ENCODE assay signal across 36 cellular contexts in the genomic region with DNA sequence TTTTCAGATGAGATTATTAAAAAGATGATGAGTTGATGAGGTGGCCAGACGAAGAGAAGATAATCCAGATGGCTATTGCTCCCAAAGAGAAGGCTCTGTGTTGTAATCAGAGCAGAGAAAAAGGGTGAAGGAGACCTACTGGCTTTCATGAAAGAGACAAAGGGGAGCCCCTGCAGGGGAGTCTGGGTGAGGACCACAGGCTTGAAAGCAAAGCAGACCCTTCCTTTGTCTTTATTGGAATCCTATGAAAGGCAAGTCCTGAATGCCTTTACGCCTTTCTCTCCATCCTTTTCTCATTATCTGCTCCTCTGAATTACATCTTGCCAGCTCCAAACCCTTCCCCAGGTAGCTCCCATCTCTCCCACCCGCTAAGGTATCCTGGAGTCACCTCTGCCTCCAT.
"Had no signal": no experiment of that assay in that cellular context is flagged by ENCODE, and none has a peak within 500 bp of the region (broad histone marks: within the 10 kb centered on the region; RNA-seq: fewer than 3 reads in every experiment).

No MANE protein-coding gene starts in this region.

- DNase-seq: activated CD4-positive, alpha-beta memory T cell treated with anti-CD3 and anti-CD28 coated beads for 36 hours; activated CD4-positive, alpha-beta T cell treated with anti-CD3 and anti-CD28 coated beads, Interleukin-2, amount 10 ng/mL, durations not matched to agents 24 days and 14 days; activated CD8-positive, alpha-beta memory T cell treated with anti-CD3 and anti-CD28 coated beads, Interleukin-2, amount 50 U/mL, for 4 hours; activated effector memory CD4-positive, alpha-beta T cell treated with anti-CD3 and anti-CD28 coated beads, Interleukin-2, amount 50 U/mL, for 16 hours; activated naive CD4-positive, alpha-beta T cell treated with anti-CD3 and anti-CD28 coated beads for 36 hours; activated naive CD8-positive, alpha-beta T cell treated with anti-CD3 and anti-CD28 coated beads, Interleukin-2, amount 10 ng/mL, durations not matched to agents 7 days and 5 days; activated T-cell treated with anti-CD3 and anti-CD28 coated beads, Interleukin-2, amount 50 U/mL, for 1 hour; amniotic stem cell; effector CD4-positive, alpha-beta T cell; head of caudate nucleus; hippocampal formation; immature natural killer cell; kidney; left colon; naive B cell; occipital lobe; right lobe of liver; stimulated activated CD4-positive, alpha-beta T cell treated with anti-CD3 and anti-CD28 coated beads, Interleukin-4, amount 100 ng/mL, for 4 hours; stimulated activated CD8-positive, alpha-beta memory T cell treated with anti-CD3 and anti-CD28 coated beads, Interleukin-4, amount 100 ng/mL, for 48 hours; stimulated activated naive CD8-positive, alpha-beta T cell treated with anti-CD3 and anti-CD28 coated beads, Interleukin-15, amount 100 ng/mL, for 72 hours; substantia nigra; SW 1271; T-helper 9 cell had no signal

- H3K27me3 Mint-ChIP-seq: type B pancreatic cell had no signal

- H3K4me3 Mint-ChIP-seq: activated CD4-positive, alpha-beta memory T cell treated with anti-CD3 and anti-CD28 coated beads for 36 hours; activated CD4-positive, alpha-beta T cell treated with anti-CD3 and anti-CD28 coated beads, Interleukin-2, amount 10 ng/mL, durations not matched to agents 24 days and 14 days; activated naive CD4-positive, alpha-beta T cell treated with anti-CD3 and anti-CD28 coated beads for 36 hours; activated naive CD8-positive, alpha-beta T cell treated with anti-CD3 and anti-CD28 coated beads, Interleukin-2, amount 10 ng/mL, durations not matched to agents 7 days and 5 days; activated T-helper 1 cell treated with anti-CD3 and anti-CD28 coated beads, Interleukin-12 subunit alpha, Interleukin-12 subunit beta, Interleukin-2, Interleukin-4 antibody, amounts not matched to agents 30 ng/mL and 10 ng/mL and 1 ng/mL, durations not matched to agents 14 hours and 24 hours and 36 hours; immature natural killer cell; mesothelial cell of epicardium; naive B cell; stimulated activated memory B cell treated with anti-CD40 and anti-IgM and Interleukin-4, amounts not matched to agents 10 μg/mL and 1 μg/mL and 100 μg/mL, for 72 hours; stimulated activated naive CD8-positive, alpha-beta T cell treated with anti-CD3 and anti-CD28 coated beads, Interleukin-15, amount 100 ng/mL, for 72 hours; T-helper 1 cell treated with Interleukin-12 subunit alpha and Interleukin-12 subunit beta and Interleukin-4 antibody, amounts not matched to agents 30 μg/mL and 1 μg/mL, for 36 hours; type B pancreatic cell had no signal

- H3K9me3 ChIP-seq: gastroesophageal sphincter, right lobe of liver had no signal

- H3K36me3 ChIP-seq: gastroesophageal sphincter, right lobe of liver had no signal

- H3K27me3 ChIP-seq: gastroesophageal sphincter, right lobe of liver had no signal

- H3K36me3 Mint-ChIP-seq: activated CD4-positive, alpha-beta memory T cell treated with anti-CD3 and anti-CD28 coated beads for 36 hours; activated naive CD8-positive, alpha-beta T cell treated with anti-CD3 and anti-CD28 coated beads, Interleukin-2, amount 10 ng/mL, durations not matched to agents 7 days and 5 days; immature natural killer cell; mesothelial cell of epicardium; naive B cell; stimulated activated memory B cell treated with anti-CD40 and anti-IgM and Interleukin-4, amounts not matched to agents 10 μg/mL and 1 μg/mL and 100 μg/mL, for 72 hours; type B pancreatic cell had no signal

- ATAC-seq: activated CD4-positive, CD25-positive, alpha-beta regulatory T cell treated with anti-CD3 and anti-CD28 coated beads, Interleukin-2, amount 50 U/mL, for 24 hours; gastroesophageal sphincter; left colon; right lobe of liver; stimulated activated memory B cell treated with anti-CD40 and anti-IgM and Interleukin-4, amounts not matched to agents 10 μg/mL and 1 μg/mL and 100 μg/mL, for 72 hours; stimulated activated naive CD8-positive, alpha-beta T cell treated with anti-CD3 and anti-CD28 coated beads, Interleukin-15, amount 100 ng/mL, for 72 hours had no signal

- FAIRE-seq: bronchial epithelial cell, colon, endometrium, kidney, TTC549 had no signal

- H3K4me1 Mint-ChIP-seq: activated naive CD8-positive, alpha-beta T cell treated with anti-CD3 and anti-CD28 coated beads, Interleukin-2, amount 10 ng/mL, durations not matched to agents 7 days and 5 days; immature natural killer cell; naive B cell; stimulated activated memory B cell treated with anti-CD40 and anti-IgM and Interleukin-4, amounts not matched to agents 10 μg/mL and 1 μg/mL and 100 μg/mL, for 72 hours; stimulated activated naive CD8-positive, alpha-beta T cell treated with anti-CD3 and anti-CD28 coated beads, Interleukin-15, amount 100 ng/mL, for 72 hours had no signal

- H3K27ac Mint-ChIP-seq: activated CD4-positive, alpha-beta memory T cell treated with anti-CD3 and anti-CD28 coated beads for 36 hours; activated CD4-positive, alpha-beta T cell treated with anti-CD3 and anti-CD28 coated beads, Interleukin-2, amount 10 ng/mL, durations not matched to agents 24 days and 14 days; activated naive CD4-positive, alpha-beta T cell treated with anti-CD3 and anti-CD28 coated beads for 36 hours; activated naive CD8-positive, alpha-beta T cell treated with anti-CD3 and anti-CD28 coated beads, Interleukin-2, amount 10 ng/mL, durations not matched to agents 7 days and 5 days; activated T-helper 1 cell treated with anti-CD3 and anti-CD28 coated beads, Interleukin-12 subunit alpha, Interleukin-12 subunit beta, Interleukin-2, Interleukin-4 antibody, amounts not matched to agents 30 ng/mL and 10 ng/mL and 1 ng/mL, durations not matched to agents 14 hours and 24 hours and 36 hours; immature natural killer cell; mesothelial cell of epicardium; naive B cell; stimulated activated memory B cell treated with anti-CD40 and anti-IgM and Interleukin-4, amounts not matched to agents 10 μg/mL and 1 μg/mL and 100 μg/mL, for 72 hours; stimulated activated naive CD8-positive, alpha-beta T cell treated with anti-CD3 and anti-CD28 coated beads, Interleukin-15, amount 100 ng/mL, for 72 hours; T-helper 1 cell treated with Interleukin-12 subunit alpha and Interleukin-12 subunit beta and Interleukin-4 antibody, amounts not matched to agents 30 μg/mL and 1 μg/mL, for 36 hours; type B pancreatic cell had no signal

- H3K4me3 ChIP-seq: gastroesophageal sphincter, right lobe of liver, skin epidermis had no signal

- H3K27ac ChIP-seq: right lobe of liver, skin epidermis, VCaP had no signal

- H3K9me3 Mint-ChIP-seq: activated CD4-positive, alpha-beta memory T cell treated with anti-CD3 and anti-CD28 coated beads for 36 hours; activated CD4-positive, alpha-beta T cell treated with anti-CD3 and anti-CD28 coated beads, Interleukin-2, amount 10 ng/mL, durations not matched to agents 24 days and 14 days; activated naive CD4-positive, alpha-beta T cell treated with anti-CD3 and anti-CD28 coated beads for 36 hours; activated naive CD8-positive, alpha-beta T cell treated with anti-CD3 and anti-CD28 coated beads, Interleukin-2, amount 10 ng/mL, durations not matched to agents 7 days and 5 days; activated T-helper 1 cell treated with anti-CD3 and anti-CD28 coated beads, Interleukin-12 subunit alpha, Interleukin-12 subunit beta, Interleukin-2, Interleukin-4 antibody, amounts not matched to agents 30 ng/mL and 10 ng/mL and 1 ng/mL, durations not matched to agents 14 hours and 24 hours and 36 hours; immature natural killer cell; mesothelial cell of epicardium; stimulated activated memory B cell treated with anti-CD40 and anti-IgM and Interleukin-4, amounts not matched to agents 10 μg/mL and 1 μg/mL and 100 μg/mL, for 72 hours; stimulated activated naive CD8-positive, alpha-beta T cell treated with anti-CD3 and anti-CD28 coated beads, Interleukin-15, amount 100 ng/mL, for 72 hours; T-helper 1 cell treated with Interleukin-12 subunit alpha and Interleukin-12 subunit beta and Interleukin-4 antibody, amounts not matched to agents 30 μg/mL and 1 μg/mL, for 36 hours; type B pancreatic cell had no signal
